Comparison of ENCODE assay signal across 25 cellular contexts in genomic region chr1:23039308-23039826, GRCh38. TPM values are rescaled to one million over a fixed set of nuclear protein-coding genes. Genes with fewer than 3 reads are reported as not detected.
A peak's percentile ranks its signal among the peaks of the same experiment; 100 is the strongest.
DNase-seq lines count a peak whose midpoint lies in the region; ATAC-seq, FAIRE-seq and TF ChIP-seq lines count a peak whose summit lies in the region.
"Had no signal": no experiment of that assay in that cellular context is flagged by ENCODE, and none has a peak within 500 bp of the region (broad histone marks: within the 10 kb centered on the region; RNA-seq: fewer than 3 reads in every experiment).

No MANE protein-coding gene starts in this region.

- 0 out of 5 replicates have a peak, but pooled peaks cover 0 to 7% of the 10 kb centered on the region in 2 experiments for H3K4me1 ChIP-seq in K562 (replicated peaks in 1 of 2; ENCODE audit: control insufficient read depth in 2 of 2, insufficient read depth in 2 of 2, low read length in 2 of 2)
- no peaks in the 10 kb centered on the region for H3K4me1 ChIP-seq in MM.1S (ENCODE audit: low read length)
- H3K4me1 ChIP-seq: Peyer's patch had no signal

- H3K4me3 ChIP-seq in K562, result no peak overlapping the region
- no peak overlapping the region for H3K4me3 ChIP-seq in MM.1S (ENCODE audit: low read length)
- H3K4me3 ChIP-seq: GM12878, Peyer's patch, SK-N-MC had no signal

- POLR2A ChIA-PET in activated CD8-positive, alpha-beta T cell treated with anti-CD3 and anti-CD28 coated beads for 36 hours (lab: Charles Lee), result interaction anchor here (0.6 kb wide), 1 partner anchor 1257 kb away, joined by 3 read pairs; no protein-coding TSS in a partner anchor
- POLR2A ChIA-PET in activated CD8-positive, alpha-beta T cell treated with anti-CD3 and anti-CD28 coated beads, Interleukin-2, amount 10 ng/mL, durations not matched to agents 7 days and 5 days (lab: Charles Lee), result no interaction called here
- POLR2A ChIA-PET in HEK293T (lab: Yijun Ruan, JAX), result no interaction called here
- POLR2A ChIA-PET in K562 (lab: Yijun Ruan, JAX), result interaction anchor here (0.9 kb wide), 1 partner anchor 11 kb away, joined by 3 read pairs; no protein-coding TSS in a partner anchor

- in situ Hi-C loops in K562 (cut with MboI), result no loop called here

- peaks cover 27% of the 10 kb centered on the region; the same call in 2 of the 3 replicates for H3K36me3 ChIP-seq in K562 (ENCODE audit: control insufficient read depth, insufficient read depth, low read length)
- H3K36me3 ChIP-seq in MM.1S (replicated peaks; ENCODE audit: insufficient read depth, low read length), result no peaks in the 10 kb centered on the region
- H3K36me3 ChIP-seq: Peyer's patch had no signal

- BruUV-seq in K562 (replicated peaks; lab: Mats Ljungman, UMichigan), result no TSS peak

- H3K27me3 Mint-ChIP-seq in activated CD8-positive, alpha-beta T cell treated with anti-CD3 and anti-CD28 coated beads for 36 hours, result no peaks in the 10 kb centered on the region
- H3K27me3 Mint-ChIP-seq in activated CD8-positive, alpha-beta T cell treated with anti-CD3 and anti-CD28 coated beads, Interleukin-2, amount 10 ng/mL, durations not matched to agents 7 days and 5 days (ENCODE audit: low read depth), result no peaks in the 10 kb centered on the region
- H3K27me3 Mint-ChIP-seq in osteocyte (ENCODE audit: unreplicated experiment), result no peaks in the 10 kb centered on the region

- H2AFZ ChIP-seq in K562 (ENCODE audit: low read depth, low read length) (no peak overlapping the region), MM.1S (ENCODE audit: low read length) (no peak overlapping the region)

- H3K27me3 ChIP-seq in K562 (ENCODE audit: control insufficient read depth in 2 of 2, insufficient read depth in 2 of 2, low read length in 2 of 2), result no peaks in the 10 kb centered on the region
- H3K27me3 ChIP-seq in MM.1S (replicated peaks; ENCODE audit: insufficient read depth, low read length), result no peaks in the 10 kb centered on the region
- H3K27me3 ChIP-seq: Peyer's patch had no signal

- no peak for FAIRE-seq in K562 (lab: Jason Lieb, UNC)
- FAIRE-seq: GM12878, GM18507 had no signal

- peaks cover 5% of the 10 kb centered on the region; the same call in 1 of the 2 replicates for H4K20me1 ChIP-seq in K562 (replicated peaks; ENCODE audit: control insufficient read depth, insufficient read depth, low read length)
- H4K20me1 ChIP-seq in MM.1S (ENCODE audit: insufficient read depth, low read length), result no peaks in the 10 kb centered on the region

- no peak for ATAC-seq in activated CD8-positive, alpha-beta T cell treated with anti-CD3 and anti-CD28 coated beads for 36 hours
- no peak for ATAC-seq in activated CD8-positive, alpha-beta T cell treated with anti-CD3 and anti-CD28 coated beads, Interleukin-2, amount 10 ng/mL, durations not matched to agents 7 days and 5 days
- ATAC-seq in K562 (peak; percentile 50; the same call in 2 of the 3 replicates), HG03139 (IDR thresholded peaks at IDR 0.05; ENCODE audit: unreplicated experiment) (no peak), HG02678 (IDR thresholded peaks at IDR 0.05; ENCODE audit: unreplicated experiment) (no peak)
- ATAC-seq: GM12878, Right ventricle myocardium inferior had no signal

- no peak for TF ChIP-seq EP300 in K562 (IDR thresholded peaks at IDR 0.05; ENCODE audit: low read length)

- no peak for DNase-seq in activated CD8-positive, alpha-beta T cell treated with anti-CD3 and anti-CD28 coated beads for 36 hours
- DNase-seq in activated CD8-positive, alpha-beta T cell treated with anti-CD3 and anti-CD28 coated beads, Interleukin-2, amount 10 ng/mL, durations not matched to agents 7 days and 5 days, result no peak
- DNase-seq in HEK293T (ENCODE audit: extremely low spot score) (peak; percentile 8), K562 (ENCODE audit: extremely low read depth in 1 of 4, low spot score in 3 of 4) (no peak), osteocyte (ENCODE audit: extremely low spot score, unreplicated experiment) (no peak), MM.1S (no peak)
- DNase-seq: C1 segment of cervical spinal cord, DMS 273 treated with DMSO at 0.1 percent for 48 hours, GDM1, IMR-90, Kasumi-1, NCI-H187 treated with DMSO at 0.1 percent for 48 hours, NCI-H2171, NCI-H748 treated with DMSO at 0.1 percent for 48 hours, Peyer's patch had no signal

- TF ChIP-seq CTCF in activated CD8-positive, alpha-beta T cell treated with anti-CD3 and anti-CD28 coated beads for 36 hours (IDR thresholded peaks at IDR 0.05), result no peak
- TF ChIP-seq CTCF in K562 (IDR thresholded peaks at IDR 0.05 in 2 of 3, conservative IDR thresholded peaks at IDR 0.05 in 1 of 3; ENCODE audit: insufficient read depth in 2 of 3, low read depth in 1 of 3, low read length in 3 of 3) (no peak), osteocyte (IDR thresholded peaks at IDR 0.05) (no peak), MM.1S (IDR thresholded peaks at IDR 0.05; ENCODE audit: low read length) (no peak)

- CTCF ChIA-PET in activated CD8-positive, alpha-beta T cell treated with anti-CD3 and anti-CD28 coated beads for 36 hours (lab: Charles Lee), result interaction anchor here (1.6 kb wide), 1 partner anchor 145 kb away, joined by 5 read pairs; no protein-coding TSS in a partner anchor
- CTCF ChIA-PET in activated CD8-positive, alpha-beta T cell treated with anti-CD3 and anti-CD28 coated beads, Interleukin-2, amount 10 ng/mL, durations not matched to agents 7 days and 5 days (lab: Charles Lee), result no interaction called here
- CTCF ChIA-PET in HEK293T (lab: Yijun Ruan, JAX), result no interaction called here
- CTCF ChIA-PET in K562 (lab: Yijun Ruan, JAX; ENCODE audit: low intra/inter-chr PET ratio), result no interaction called here

- TF ChIP-seq POLR2A in K562 (conservative IDR thresholded peaks at IDR 0.05), result no peak

- H3K27ac Mint-ChIP-seq in activated CD8-positive, alpha-beta T cell treated with anti-CD3 and anti-CD28 coated beads for 36 hours, result peak overlapping the region; percentile 6
- H3K27ac Mint-ChIP-seq in activated CD8-positive, alpha-beta T cell treated with anti-CD3 and anti-CD28 coated beads, Interleukin-2, amount 10 ng/mL, durations not matched to agents 7 days and 5 days, result no peak overlapping the region
- peak overlapping the region; percentile 3 for H3K27ac Mint-ChIP-seq in osteocyte (ENCODE audit: unreplicated experiment)

- intact Hi-C loops in activated CD8-positive, alpha-beta T cell treated with anti-CD3 and anti-CD28 coated beads for 36 hours (cut with micrococcal nuclease), result no loop called here
- intact Hi-C loops in K562 (cut with micrococcal nuclease), result no loop called here

- H3K9me2 ChIP-seq in MM.1S (replicated peaks; ENCODE audit: insufficient read depth, low read length), result no peaks in the 10 kb centered on the region

- H3K4me2 ChIP-seq in K562 (ENCODE audit: insufficient read depth, low read length) (no peak overlapping the region), MM.1S (ENCODE audit: low read depth, low read length) (no peak overlapping the region)

- no peak overlapping the region for H3K9ac ChIP-seq in K562 (ENCODE audit: insufficient read depth in 1 of 2, low read depth in 2 of 2, low read length in 2 of 2)
- H3K9ac ChIP-seq in MM.1S (ENCODE audit: low read length), result no peak overlapping the region

- no peaks in the 10 kb centered on the region for H3K9me3 Mint-ChIP-seq in activated CD8-positive, alpha-beta T cell treated with anti-CD3 and anti-CD28 coated beads for 36 hours
- H3K9me3 Mint-ChIP-seq in activated CD8-positive, alpha-beta T cell treated with anti-CD3 and anti-CD28 coated beads, Interleukin-2, amount 10 ng/mL, durations not matched to agents 7 days and 5 days (ENCODE audit: insufficient read depth), result no peaks in the 10 kb centered on the region
- H3K9me3 Mint-ChIP-seq in osteocyte (ENCODE audit: unreplicated experiment), result no peaks in the 10 kb centered on the region

- H3F3A ChIP-seq in MM.1S (ENCODE audit: insufficient read depth, low read length), result no peaks in the 10 kb centered on the region

- H3K4me1 Mint-ChIP-seq in activated CD8-positive, alpha-beta T cell treated with anti-CD3 and anti-CD28 coated beads for 36 hours (ENCODE audit: low read depth), result peaks cover 40% of the 10 kb centered on the region
- peaks cover 5% of the 10 kb centered on the region for H3K4me1 Mint-ChIP-seq in activated CD8-positive, alpha-beta T cell treated with anti-CD3 and anti-CD28 coated beads, Interleukin-2, amount 10 ng/mL, durations not matched to agents 7 days and 5 days (ENCODE audit: low read depth)
- peaks cover 44% of the 10 kb centered on the region for H3K4me1 Mint-ChIP-seq in osteocyte (ENCODE audit: unreplicated experiment)

- H3K27ac ChIP-seq in K562 (ENCODE audit: extremely low read depth, low read depth, low read length) (no peak overlapping the region), MM.1S (ENCODE audit: low read length) (no peak overlapping the region)
- H3K27ac ChIP-seq: Peyer's patch had no signal

- H3K79me2 ChIP-seq in K562 (ENCODE audit: control insufficient read depth, insufficient read depth, low read length) (peaks cover 93% of the 10 kb centered on the region), MM.1S (ENCODE audit: low read length) (0 out of 2 replicates have a peak, but pooled peaks cover 9% of the 10 kb centered on the region)

- peaks cover 13% of the 10 kb centered on the region for H3K36me3 Mint-ChIP-seq in activated CD8-positive, alpha-beta T cell treated with anti-CD3 and anti-CD28 coated beads for 36 hours (ENCODE audit: low read depth)
- peaks cover 14% of the 10 kb centered on the region for H3K36me3 Mint-ChIP-seq in activated CD8-positive, alpha-beta T cell treated with anti-CD3 and anti-CD28 coated beads, Interleukin-2, amount 10 ng/mL, durations not matched to agents 7 days and 5 days (ENCODE audit: low read depth)
- peaks cover 5% of the 10 kb centered on the region for H3K36me3 Mint-ChIP-seq in osteocyte (ENCODE audit: unreplicated experiment)

- no peaks in the 10 kb centered on the region for H3K9me3 ChIP-seq in K562 (replicated peaks; ENCODE audit: control insufficient read depth, insufficient read depth, low read depth, low read length)
- H3K9me3 ChIP-seq in MM.1S (replicated peaks; ENCODE audit: insufficient read depth, low read length), result no peaks in the 10 kb centered on the region
- H3K9me3 ChIP-seq: Peyer's patch had no signal

- 40% methylated on average over 7 of the region's 7 CpGs for WGBS in K562 (ENCODE audit: insufficient coverage, low coverage, missing lambda C conversion rate)

- TF ChIP-seq RAD21 in K562 (CRISPR knock-in tag; conservative IDR thresholded peaks at IDR 0.05 in 1 of 2, IDR thresholded peaks at IDR 0.05 in 1 of 2), result no peak

- H3K4me3 Mint-ChIP-seq in activated CD8-positive, alpha-beta T cell treated with anti-CD3 and anti-CD28 coated beads for 36 hours, result no peak overlapping the region
- H3K4me3 Mint-ChIP-seq in activated CD8-positive, alpha-beta T cell treated with anti-CD3 and anti-CD28 coated beads, Interleukin-2, amount 10 ng/mL, durations not matched to agents 7 days and 5 days, result no peak overlapping the region
- H3K4me3 Mint-ChIP-seq in osteocyte (ENCODE audit: unreplicated experiment), result no peak overlapping the region

- H3K9me1 ChIP-seq in K562 (ENCODE audit: control insufficient read depth, insufficient read depth, low read length), result no peaks in the 10 kb centered on the region

RNA-seq across cellular contexts. Expression of gene KDM1A, which starts 20.1 kb away (rescaled TPM):
- 10 to 100 TPM; 75.2 to 77.7 TPM for total RNA-seq in activated CD8-positive, alpha-beta T cell treated with anti-CD3 and anti-CD28 coated beads for 36 hours
- total RNA-seq in activated CD8-positive, alpha-beta T cell treated with anti-CD3 and anti-CD28 coated beads, Interleukin-2, amount 10 ng/mL, durations not matched to agents 7 days and 5 days, result 10 to 100 TPM; 53.4 to 54.7 TPM
- 68.0 and 108 TPM in 2 replicates for total RNA-seq in K562 (2011; cell fraction: chromatin; rRNA removed; ENCODE audit: low replicate concordance)
- 38.5 and 47.0 TPM in 2 replicates for total RNA-seq in K562 (2011; cell fraction: nucleolus; rRNA removed)
- 63.6 and 75.3 TPM in 2 replicates for total RNA-seq in K562 (2011; cell fraction: nucleoplasm; rRNA removed)
- total RNA-seq in K562 (2014; rRNA removed), result 171 and 175 TPM in 2 replicates
- 167 and 168 TPM in 2 replicates for total RNA-seq in K562 (2014; rRNA removed; fragmentation: Illumina TruSeq; extraction: Trizol)
- 181 TPM in 2 replicates for total RNA-seq in K562 (2015; rRNA removed; fragmentation: Illumina TruSeq; extraction: Trizol)
- 151 and 165 TPM in 2 replicates for total RNA-seq in K562 (2021)
- polyA plus RNA-seq in K562 (2011; rRNA removed), result 176 and 177 TPM in 2 replicates
- polyA plus RNA-seq in K562 (2011; cell fraction: cytosol; rRNA removed), result 140 and 222 TPM in 2 replicates
- polyA plus RNA-seq in K562 (2011; cell fraction: nucleus; rRNA removed), result 146 and 187 TPM in 2 replicates
- 124 and 130 TPM in 2 replicates for polyA plus RNA-seq in K562 (2012)
- 143 and 168 TPM in 2 replicates for polyA plus RNA-seq in K562 (2014; fragmentation: Illumina TruSeq; extraction: Trizol)
- 10 to 100 TPM; 59.2 to 70.3 TPM for polyA plus RNA-seq in K562 (2014; fragmentation: Nextera tagmentation; extraction: Ambion mirVana)
- 135 and 142 TPM in 2 replicates for polyA plus RNA-seq in K562 (2014; rRNA removed)
- 275 and 323 TPM in 2 replicates for polyA minus RNA-seq in K562 (2011; rRNA and poly(A)+ RNA removed)
- 90.8 and 98.0 TPM in 2 replicates for polyA minus RNA-seq in K562 (2011; cell fraction: cytosol; rRNA and poly(A)+ RNA removed)
- 34.3 and 63.4 TPM in 2 replicates for polyA minus RNA-seq in K562 (2011; cell fraction: nucleus; rRNA and poly(A)+ RNA removed)
- 103 and 107 TPM in 2 replicates for total RNA-seq in osteocyte

RNA-seq across cellular contexts. Expression of gene TEX46, which starts 23.7 kb away (rescaled TPM):
- not detected for total RNA-seq in activated CD8-positive, alpha-beta T cell treated with anti-CD3 and anti-CD28 coated beads for 36 hours
- total RNA-seq in activated CD8-positive, alpha-beta T cell treated with anti-CD3 and anti-CD28 coated beads, Interleukin-2, amount 10 ng/mL, durations not matched to agents 7 days and 5 days, result not detected
- total RNA-seq in K562 (2011; cell fraction: chromatin; rRNA removed; ENCODE audit: low replicate concordance), result not detected in 2 replicates
- total RNA-seq in K562 (2011; cell fraction: nucleolus; rRNA removed), result not detected in 2 replicates
- total RNA-seq in K562 (2011; cell fraction: nucleoplasm; rRNA removed), result not detected in 2 replicates
- total RNA-seq in K562 (2014; rRNA removed) (not detected in 2 replicates), K562 (2014; rRNA removed; fragmentation: Illumina TruSeq; extraction: Trizol) (not detected in 2 replicates), K562 (2015; rRNA removed; fragmentation: Illumina TruSeq; extraction: Trizol) (not detected in 2 replicates), K562 (2021) (0.54 and 0.64 TPM in 2 replicates), osteocyte (not detected in 2 replicates)
- polyA plus RNA-seq in K562 (2011; rRNA removed) (not detected in 2 replicates), K562 (2014; fragmentation: Illumina TruSeq; extraction: Trizol) (0.42 TPM in 1 of 2 replicates, not detected in the other), K562 (2014; fragmentation: Nextera tagmentation; extraction: Ambion mirVana) (not detected), K562 (2014; rRNA removed) (0.54 TPM in 1 of 2 replicates, not detected in the other)
- polyA plus RNA-seq in K562 (2011; cell fraction: cytosol; rRNA removed), result not detected in 2 replicates
- 0.34 and 0.36 TPM in 2 replicates for polyA plus RNA-seq in K562 (2011; cell fraction: nucleus; rRNA removed)
- 0.18 TPM in 1 of 2 replicates, not detected in the other for polyA plus RNA-seq in K562 (2012)
- not detected in 2 replicates for polyA minus RNA-seq in K562 (2011; rRNA and poly(A)+ RNA removed)
- not detected in 2 replicates for polyA minus RNA-seq in K562 (2011; cell fraction: cytosol; rRNA and poly(A)+ RNA removed)
- not detected in 2 replicates for polyA minus RNA-seq in K562 (2011; cell fraction: nucleus; rRNA and poly(A)+ RNA removed)
- total RNA-seq: A172, GM12878, H4, HT1080, IMR-90, NCI-H460, Peyer's patch, Right ventricle myocardium inferior had no signal
- polyA plus RNA-seq: IMR-90 had no signal

Comparison
In these comparisons a context has a peak if more than half of its experiments do, and no peak if none do; other contexts are left out.
1. POLR2A ChIA-PET loops: an anchor here in activated CD8-positive, alpha-beta T cell treated with anti-CD3 and anti-CD28 coated beads for 36 hours (0.6 kb wide) and K562 (0.9 kb wide); none called in activated CD8-positive, alpha-beta T cell treated with anti-CD3 and anti-CD28 coated beads, Interleukin-2, amount 10 ng/mL, durations not matched to agents 7 days and 5 days and HEK293T.